8 cellular contexts compared by ENCODE assay signal in genomic region chr2:113370478-113371091, GRCh38.
DNase-seq lines count a peak whose midpoint lies in the region; ATAC-seq and TF ChIP-seq lines count a peak whose summit lies in the region.

No MANE protein-coding gene starts in this region.

- no peak for TF ChIP-seq POLR2A in lower leg skin (IDR thresholded peaks at IDR 0.05)

- no peak overlapping the region for H3K27ac ChIP-seq in CD4-positive, alpha-beta T cell (ENCODE audit: low read depth, low read length)
- H3K27ac ChIP-seq in WERI-Rb-1: no peak overlapping the region

- peak; percentile 49 to 66 (median 53) for DNase-seq in CD4-positive, alpha-beta T cell
- DNase-seq in WERI-Rb-1 (peak; percentile 73), cerebellum (ENCODE audit: low spot score) (peak; percentile 37), lower leg skin (ENCODE audit: low spot score in 2 of 2) (peak; percentile 70 to 88), DMS53 treated with DMSO at 0.1 percent for 48 hours (lab: John Stamatoyannopoulos, UW; ENCODE audit: unreplicated experiment) (no peak)
- DNase-seq in stimulated activated CD8-positive, alpha-beta memory T cell treated with anti-CD3 and anti-CD28 coated beads, Interleukin-15, amount 100 ng/mL, for 24 hours (ENCODE audit: low read depth): peak; percentile 6
- DNase-seq in stimulated activated naive CD4-positive, alpha-beta T cell (lab: John Stamatoyannopoulos, UW): no peak

- no peak overlapping the region for H3K4me3 ChIP-seq in WERI-Rb-1 (ENCODE audit: low read depth, low read length)
- no peak overlapping the region for H3K4me3 ChIP-seq in lower leg skin (ENCODE audit: low read depth, poor library complexity, severe bottlenecking)

- H3K9me3 Mint-ChIP-seq in CD4-positive, alpha-beta T cell: no peaks in the 10 kb centered on the region

- WGBS in lower leg skin, 2 donors: 11% methylated on average over 9 of the region's 9 CpGs

- intact Hi-C loops in CD4-positive, alpha-beta T cell (cut with DNase I, micrococcal nuclease): loop anchor here (1.0 kb wide), 3 partner anchors 121 to 232 kb away; no protein-coding TSS in a partner anchor
- intact Hi-C loops in lower leg skin (cut with DNase I; ENCODE audit: low total_unique reads): loop anchor here (5.0 kb wide), 1 partner anchor 168 kb away; no protein-coding TSS in a partner anchor

- no peaks in the 10 kb centered on the region for H3K27me3 ChIP-seq in CD4-positive, alpha-beta T cell (ENCODE audit: control insufficient read depth, insufficient read depth, low read length)
- no peaks in the 10 kb centered on the region for H3K27me3 ChIP-seq in WERI-Rb-1 (ENCODE audit: insufficient read depth, low read depth, severe bottlenecking)

- H3K36me3 ChIP-seq in WERI-Rb-1: no peaks in the 10 kb centered on the region

- H3K27me3 Mint-ChIP-seq in CD4-positive, alpha-beta T cell: no peaks in the 10 kb centered on the region

- H3K4me1 Mint-ChIP-seq in CD4-positive, alpha-beta T cell (ENCODE audit: low read depth): peaks cover 5% of the 10 kb centered on the region

- H3K4me3 Mint-ChIP-seq in CD4-positive, alpha-beta T cell: no peak overlapping the region

- no peak overlapping the region for H3K27ac Mint-ChIP-seq in CD4-positive, alpha-beta T cell

- TF ChIP-seq CTCF in CD4-positive, alpha-beta T cell (IDR thresholded peaks at IDR 0.05): peak; percentile 65
- TF ChIP-seq CTCF in WERI-Rb-1 (IDR thresholded peaks at IDR 0.05; ENCODE audit: low read depth, low read length): peak; percentile 67
- TF ChIP-seq CTCF in lower leg skin (IDR thresholded peaks at IDR 0.05): peak in 1 of 3 donors; percentile 58

- no peaks in the 10 kb centered on the region for H3K9me3 ChIP-seq in CD4-positive, alpha-beta T cell (ENCODE audit: control insufficient read depth, low read length)
- no peaks in the 10 kb centered on the region for H3K9me3 ChIP-seq in WERI-Rb-1 (ENCODE audit: severe bottlenecking)

- POLR2A ChIA-PET in CD4-positive, alpha-beta T cell (lab: Charles Lee): interaction anchor here (1.4 kb wide), 2 partner anchors 164 to 167 kb away, joined by 3 read pairs; no protein-coding TSS in a partner anchor

- ATAC-seq in CD4-positive, alpha-beta T cell (ENCODE audit: poor library complexity): peak; percentile 100
- ATAC-seq in HG02852 (IDR thresholded peaks at IDR 0.05; ENCODE audit: unreplicated experiment): peak; percentile 73

- no peaks in the 10 kb centered on the region for H3K36me3 Mint-ChIP-seq in CD4-positive, alpha-beta T cell (ENCODE audit: low read depth)

- CTCF ChIA-PET in CD4-positive, alpha-beta T cell (lab: Charles Lee): interaction anchor here (0.7 to 2.0 kb wide), 7 partner anchors 11 to 235 kb away, joined by 3 to 7 read pairs (median 6); no protein-coding TSS in a partner anchor

Comparison
In these comparisons a context has a peak if more than half of its experiments do, and no peak if none do; other contexts are left out.
1. DNase-seq: peak in CD4-positive, alpha-beta T cell (10 of 10), WERI-Rb-1 (single experiment), cerebellum (single experiment), lower leg skin (2 of 2) and stimulated activated CD8-positive, alpha-beta memory T cell treated with anti-CD3 and anti-CD28 coated beads, Interleukin-15, amount 100 ng/mL, for 24 hours (single experiment); none in DMS53 treated with DMSO at 0.1 percent for 48 hours (single experiment) and stimulated activated naive CD4-positive, alpha-beta T cell (0 of 6).